ENCODE assay signal across 9 cellular contexts in genomic region chr17:58005031-58005727, GRCh38. TPM values are rescaled to one million over a fixed set of nuclear protein-coding genes. Genes with fewer than 3 reads are reported as not detected.
DNase-seq lines count a peak whose midpoint lies in the region; ATAC-seq, FAIRE-seq and TF ChIP-seq lines count a peak whose summit lies in the region.
"Had no signal": no experiment of that assay in that cellular context is flagged by ENCODE, and none has a peak within 500 bp of the region (broad histone marks: within the 10 kb centered on the region; RNA-seq: fewer than 3 reads in every experiment).

No MANE protein-coding gene starts in this region.

- ATAC-seq in psoas muscle (no peak), HG02759 (IDR thresholded peaks at IDR 0.05; ENCODE audit: unreplicated experiment) (no peak)

- H3K36me3 Mint-ChIP-seq in endothelial cell (ENCODE audit: low read depth, unreplicated experiment): peaks cover 32% of the 10 kb centered on the region

- H3K4me3 ChIP-seq in GM06990 (replicated peaks; ENCODE audit: low read depth, low read length) (peak overlapping the region; percentile 80), OCI-LY3 (ENCODE audit: low read length) (peak overlapping the region; percentile 94), psoas muscle (peak overlapping the region; percentile 98)

- H3K4me1 ChIP-seq in OCI-LY3 (ENCODE audit: low read length) (peaks cover 47% of the 10 kb centered on the region), psoas muscle (peaks cover 59% of the 10 kb centered on the region)

- H3K27me3 ChIP-seq in GM06990 (replicated peaks; ENCODE audit: control insufficient read depth, insufficient read depth, low read length) (no peaks in the 10 kb centered on the region), OCI-LY3 (ENCODE audit: low read depth, low read length) (no peaks in the 10 kb centered on the region), psoas muscle (ENCODE audit: insufficient read depth in 3 of 3, low read length in 2 of 3) (no peaks in the 10 kb centered on the region)

- peaks cover 64% of the 10 kb centered on the region for H3K79me2 ChIP-seq in OCI-LY3 (ENCODE audit: low read length)

- H3K4me2 ChIP-seq in OCI-LY3 (ENCODE audit: low read length): peak overlapping the region; percentile 98

- WGBS in psoas muscle, 3 donors: 27 to 36% (median 32%) methylated on average over 12 of the region's 12 CpGs

- TF ChIP-seq CTCF in GM06990 (IDR thresholded peaks at IDR 0.05; ENCODE audit: insufficient read depth, low read length, poor library complexity, severe bottlenecking) (no peak), OCI-LY3 (IDR thresholded peaks at IDR 0.05; ENCODE audit: low read depth, low read length) (no peak), endothelial cell (IDR thresholded peaks at IDR 0.05; ENCODE audit: unreplicated experiment) (no peak), psoas muscle (IDR thresholded peaks at IDR 0.05) (no peak)

- peak overlapping the region; percentile 98 for H3K9ac ChIP-seq in OCI-LY3 (ENCODE audit: low read length)

- H3K27ac ChIP-seq in OCI-LY3 (ENCODE audit: low read length) (no peak overlapping the region), psoas muscle (peak overlapping the region; percentile 97)

- FAIRE-seq in H54 (lab: Jason Lieb, UNC): no peak
- FAIRE-seq: endometrium had no signal

- H3K4me3 Mint-ChIP-seq in endothelial cell (ENCODE audit: unreplicated experiment): peak overlapping the region; percentile 100

- H3K27ac Mint-ChIP-seq in endothelial cell (ENCODE audit: unreplicated experiment): peak overlapping the region; percentile 53

- H3K36me3 ChIP-seq in GM06990 (ENCODE audit: control insufficient read depth, insufficient read depth, low read length) (peaks cover 8% of the 10 kb centered on the region), OCI-LY3 (replicated peaks; ENCODE audit: low read depth, low read length) (peaks cover 63% of the 10 kb centered on the region), psoas muscle (ENCODE audit: insufficient read depth in 1 of 2, low read depth in 1 of 2) (peaks cover 18 to 61% of the 10 kb centered on the region in 2 donors)

- H4K20me1 ChIP-seq in OCI-LY3 (ENCODE audit: insufficient read depth, low read length): peaks cover 60% of the 10 kb centered on the region

- H3K9me3 Mint-ChIP-seq in endothelial cell (ENCODE audit: unreplicated experiment): no peaks in the 10 kb centered on the region

- H3K4me1 Mint-ChIP-seq in endothelial cell (ENCODE audit: unreplicated experiment): peaks cover 18% of the 10 kb centered on the region

- intact Hi-C loops in psoas muscle (cut with DNase I): loop anchor here (5.0 kb wide), 3 partner anchors 77 to 112 kb away; partner anchors contain the start of gene DYNLL2 (in 2 of the 2)
- intact Hi-C loops in posterior vena cava (cut with DNase I): no loop called here

- no peak overlapping the region for H2AFZ ChIP-seq in OCI-LY3 (ENCODE audit: low read depth, low read length)

- no peak for DNase-seq in GM06990 (ENCODE audit: extremely low read depth, insufficient read length)
- no peak for DNase-seq in endothelial cell (ENCODE audit: low spot score)
- no peak for DNase-seq in psoas muscle
- no peak for DNase-seq in cerebellum (ENCODE audit: low spot score)
- no peak for DNase-seq in H54 (ENCODE audit: insufficient read length, low spot score)
- DNase-seq in posterior vena cava (ENCODE audit: low spot score): no peak

- peaks cover 15% of the 10 kb centered on the region for H3K27me3 Mint-ChIP-seq in endothelial cell (ENCODE audit: unreplicated experiment)

- no peak for TF ChIP-seq POLR2A in H54 (IDR thresholded peaks at IDR 0.05; ENCODE audit: low read depth, low read length)

- H3K9me3 ChIP-seq in OCI-LY3 (ENCODE audit: insufficient read depth, low read length) (no peaks in the 10 kb centered on the region), psoas muscle (no peaks in the 10 kb centered on the region)

RNA-seq across cellular contexts. Expression of gene SRSF1, which starts 1.9 kb away (rescaled TPM):
- total RNA-seq in endothelial cell (ENCODE audit: unreplicated experiment): 201 TPM
- 100 to 1,000 TPM in 2 of 4 donors, 10 to 100 TPM in 2; 71.2 to 141 (median 100) TPM for total RNA-seq in psoas muscle
- polyA plus RNA-seq in psoas muscle: 100 to 1,000 TPM in 1 of 3 donors, 10 to 100 TPM in 2; 61.2 to 128 (median 93.7) TPM
- total RNA-seq in cerebellum: 310 TPM
- total RNA-seq in posterior vena cava: 100 to 1,000 TPM; 120 to 152 TPM

RNA-seq across cellular contexts. Expression of gene VEZF1, which starts 17.1 kb away (rescaled TPM):
- total RNA-seq in endothelial cell (ENCODE audit: unreplicated experiment) (43.7 TPM), psoas muscle (10 to 100 TPM; 45.7 to 92.5 (median 70.7) TPM), cerebellum (64.8 TPM), posterior vena cava (10 to 100 TPM; 56.1 to 61.8 TPM)
- polyA plus RNA-seq in psoas muscle: 10 to 100 TPM; 30.6 to 50.5 (median 36.6) TPM

RNA-seq across cellular contexts. Expression of gene CUEDC1, which starts 50.0 kb away (rescaled TPM):
- total RNA-seq in endothelial cell (ENCODE audit: unreplicated experiment) (13.3 TPM), psoas muscle (10 to 100 TPM; 31.1 to 67.2 (median 47.4) TPM), cerebellum (13.3 TPM), posterior vena cava (10 to 100 TPM; 42.3 to 43.6 TPM)
- 10 to 100 TPM; 28.0 to 56.5 (median 46.4) TPM for polyA plus RNA-seq in psoas muscle

Comparison
In these comparisons a context has a peak if more than half of its experiments do, and no peak if none do; other contexts are left out.
1. intact Hi-C loops: an anchor here in psoas muscle (5.0 kb wide); none called in posterior vena cava.